22 cellular contexts compared by ENCODE assay signal in the genomic region with DNA sequence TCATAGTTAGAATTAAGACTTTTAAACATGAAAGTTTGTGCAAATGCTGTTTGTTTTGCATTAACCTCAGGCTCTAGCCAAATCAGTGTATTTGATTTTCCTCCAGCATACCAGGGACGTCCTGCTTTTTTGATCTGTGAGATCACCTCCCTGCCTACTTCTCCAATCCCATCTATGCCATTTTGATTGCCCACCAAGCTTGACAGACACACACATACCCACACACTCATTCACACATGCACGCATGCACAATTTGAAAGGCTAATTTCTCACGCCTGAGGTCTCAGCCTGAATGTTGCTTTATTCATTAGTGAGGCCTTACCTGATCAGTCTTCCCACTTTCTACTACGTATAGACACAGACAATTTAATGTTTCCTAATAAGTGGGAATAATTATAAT.
"Had no signal": no experiment of that assay in that cellular context is flagged by ENCODE, and none has a peak within 500 bp of the region (broad histone marks: within the 10 kb centered on the region; RNA-seq: fewer than 3 reads in every experiment).

No MANE protein-coding gene starts in this region.

- H3K4me3 Mint-ChIP-seq: activated CD4-positive, alpha-beta T cell treated with anti-CD3 and anti-CD28 coated beads for 36 hours; activated CD8-positive, alpha-beta T cell treated with anti-CD3 and anti-CD28 coated beads for 36 hours; activated naive CD8-positive, alpha-beta T cell treated with anti-CD3 and anti-CD28 coated beads, Interleukin-2, amount 50 U/mL, for 24 hours; T-cell had no signal

- H3K27ac ChIP-seq: ascending aorta, cardiac muscle cell, epithelial cell of prostate, gastroesophageal sphincter, left ventricle myocardium inferior, prostate gland, spleen, upper lobe of left lung, VCaP had no signal

- FAIRE-seq: colon, kidney had no signal

- H3K27me3 Mint-ChIP-seq: activated CD4-positive, alpha-beta T cell treated with anti-CD3 and anti-CD28 coated beads for 36 hours; activated CD8-positive, alpha-beta T cell treated with anti-CD3 and anti-CD28 coated beads for 36 hours; activated naive CD8-positive, alpha-beta T cell treated with anti-CD3 and anti-CD28 coated beads, Interleukin-2, amount 50 U/mL, for 24 hours; T-cell had no signal

- H3K4me3 ChIP-seq: ascending aorta, cardiac muscle cell, gastroesophageal sphincter, left ventricle myocardium inferior, prostate gland, spleen, upper lobe of left lung had no signal

- H3K27me3 ChIP-seq: ascending aorta, cardiac muscle cell, gastroesophageal sphincter, spleen, upper lobe of left lung had no signal

- H3K9me3 ChIP-seq: ascending aorta, gastroesophageal sphincter, left ventricle myocardium inferior, prostate gland, spleen, upper lobe of left lung had no signal

- ATAC-seq: activated CD4-positive, alpha-beta T cell treated with anti-CD3 and anti-CD28 coated beads for 36 hours; activated CD8-positive, alpha-beta T cell treated with anti-CD3 and anti-CD28 coated beads for 36 hours; activated naive CD8-positive, alpha-beta T cell treated with anti-CD3 and anti-CD28 coated beads, Interleukin-2, amount 50 U/mL, for 24 hours; gastroesophageal sphincter; sciatic nerve; T-cell had no signal

- DNase-seq: activated CD4-positive, alpha-beta T cell treated with anti-CD3 and anti-CD28 coated beads for 36 hours; activated CD8-positive, alpha-beta memory T cell treated with anti-CD3 and anti-CD28 coated beads, Interleukin-2, amount 50 U/mL, for 4 hours; activated CD8-positive, alpha-beta T cell treated with anti-CD3 and anti-CD28 coated beads for 36 hours; activated naive CD8-positive, alpha-beta T cell treated with anti-CD3 and anti-CD28 coated beads, Interleukin-2, amount 50 U/mL, for 24 hours; effector CD8-positive, alpha-beta T cell; kidney; left ventricle myocardium inferior; mesendoderm; occipital lobe; spleen; stimulated activated CD4-positive, alpha-beta T cell treated with anti-CD3 and anti-CD28 coated beads, Interleukin-1b, Interleukin-23, amount 100 ng/mL, for 48 hours; stimulated activated naive CD4-positive, alpha-beta T cell treated with Interleukin-2 at 50 U/mL for 16 hours; T-cell; upper lobe of left lung had no signal

- H3K9me3 Mint-ChIP-seq: activated CD8-positive, alpha-beta T cell treated with anti-CD3 and anti-CD28 coated beads for 36 hours; activated naive CD8-positive, alpha-beta T cell treated with anti-CD3 and anti-CD28 coated beads, Interleukin-2, amount 50 U/mL, for 24 hours; T-cell had no signal

- H3K36me3 ChIP-seq: prostate gland had no signal

- H3K4me1 ChIP-seq: ascending aorta, prostate gland had no signal

- H3K27ac Mint-ChIP-seq: activated CD8-positive, alpha-beta T cell treated with anti-CD3 and anti-CD28 coated beads for 36 hours; activated naive CD8-positive, alpha-beta T cell treated with anti-CD3 and anti-CD28 coated beads, Interleukin-2, amount 50 U/mL, for 24 hours had no signal
